2 cellular contexts compared by ENCODE assay signal in genomic region chr16:11240636-11241473, GRCh38.
TF ChIP-seq lines count a peak whose summit lies in the region.

No MANE protein-coding gene starts in this region.

TF ChIP-seq in GM23338, 12 proteins besides CTCF, POLR2A, EP300 and RAD21:
- TF ChIP-seq STAT1 (IDR thresholded peaks at IDR 0.05; ENCODE audit: unreplicated experiment): no peak

TF ChIP-seq in HepG2, 621 proteins besides CTCF, POLR2A, EP300 and RAD21:
- TF ChIP-seq ZNF749 (CRISPR knock-in tag; IDR thresholded peaks at IDR 0.05; ENCODE audit: borderline replicate concordance): no peak
- TF ChIP-seq ZNF501 (CRISPR knock-in tag; IDR thresholded peaks at IDR 0.05): peak; percentile 52; the same call in 1 of the 2 replicates
- TF ChIP-seq PHB2 (IDR thresholded peaks at IDR 0.05; ENCODE audit: partially characterized antibody): no peak
- no peak for TF ChIP-seq NFKB2 (CRISPR knock-in tag; IDR thresholded peaks at IDR 0.05; ENCODE audit: borderline replicate concordance)
- no peak for TF ChIP-seq TMF1 (CRISPR knock-in tag; IDR thresholded peaks at IDR 0.05; ENCODE audit: low read depth)
- peak; percentile 25; the same call in 1 of the 2 replicates for TF ChIP-seq KDM5B (CRISPR knock-in tag; IDR thresholded peaks at IDR 0.05; ENCODE audit: borderline replicate concordance)
- no peak for TF ChIP-seq MAFG (CRISPR knock-in tag; IDR thresholded peaks at IDR 0.05)
- TF ChIP-seq, protein P1, sequence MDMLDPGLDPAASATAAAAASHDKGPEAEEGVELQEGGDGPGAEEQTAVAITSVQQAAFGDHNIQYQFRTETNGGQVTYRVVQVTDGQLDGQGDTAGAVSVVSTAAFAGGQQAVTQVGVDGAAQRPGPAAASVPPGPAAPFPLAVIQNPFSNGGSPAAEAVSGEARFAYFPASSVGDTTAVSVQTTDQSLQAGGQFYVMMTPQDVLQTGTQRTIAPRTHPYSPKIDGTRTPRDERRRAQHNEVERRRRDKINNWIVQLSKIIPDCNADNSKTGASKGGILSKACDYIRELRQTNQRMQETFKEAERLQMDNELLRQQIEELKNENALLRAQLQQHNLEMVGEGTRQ (IDR thresholded peaks at IDR 0.05; ENCODE audit: low read depth, low read length): no peak
- TF ChIP-seq, protein P1 (CRISPR knock-in tag; IDR thresholded peaks at IDR 0.05; ENCODE audit: borderline replicate concordance): no peak
- no peak for TF ChIP-seq RCOR2 (CRISPR knock-in tag; IDR thresholded peaks at IDR 0.05)
- no peak for TF ChIP-seq ZNF230 (CRISPR knock-in tag; IDR thresholded peaks at IDR 0.05)
- TF ChIP-seq, protein P2, sequence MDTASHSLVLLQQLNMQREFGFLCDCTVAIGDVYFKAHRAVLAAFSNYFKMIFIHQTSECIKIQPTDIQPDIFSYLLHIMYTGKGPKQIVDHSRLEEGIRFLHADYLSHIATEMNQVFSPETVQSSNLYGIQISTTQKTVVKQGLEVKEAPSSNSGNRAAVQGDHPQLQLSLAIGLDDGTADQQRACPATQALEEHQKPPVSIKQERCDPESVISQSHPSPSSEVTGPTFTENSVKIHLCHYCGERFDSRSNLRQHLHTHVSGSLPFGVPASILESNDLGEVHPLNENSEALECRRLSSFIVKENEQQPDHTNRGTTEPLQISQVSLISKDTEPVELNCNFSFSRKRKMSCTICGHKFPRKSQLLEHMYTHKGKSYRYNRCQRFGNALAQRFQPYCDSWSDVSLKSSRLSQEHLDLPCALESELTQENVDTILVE (CRISPR knock-in tag; IDR thresholded peaks at IDR 0.05): no peak
- TF ChIP-seq ZNF550 (CRISPR knock-in tag; IDR thresholded peaks at IDR 0.05; ENCODE audit: borderline replicate concordance): no peak
- no peak for TF ChIP-seq ZNF430 (CRISPR knock-in tag; IDR thresholded peaks at IDR 0.05)
- TF ChIP-seq, protein P3, sequence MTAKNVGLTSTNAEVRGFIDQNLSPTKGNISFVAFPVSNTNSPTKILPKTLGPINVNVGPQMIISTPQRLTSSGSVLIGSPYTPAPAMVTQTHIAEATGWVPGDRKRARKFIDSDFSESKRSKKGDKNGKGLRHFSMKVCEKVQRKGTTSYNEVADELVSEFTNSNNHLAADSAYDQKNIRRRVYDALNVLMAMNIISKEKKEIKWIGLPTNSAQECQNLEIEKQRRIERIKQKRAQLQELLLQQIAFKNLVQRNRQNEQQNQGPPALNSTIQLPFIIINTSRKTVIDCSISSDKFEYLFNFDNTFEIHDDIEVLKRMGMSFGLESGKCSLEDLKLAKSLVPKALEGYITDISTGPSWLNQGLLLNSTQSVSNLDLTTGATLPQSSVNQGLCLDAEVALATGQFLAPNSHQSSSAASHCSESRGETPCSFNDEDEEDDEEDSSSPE (CRISPR knock-in tag; IDR thresholded peaks at IDR 0.05): no peak
- peak; percentile 84 for TF ChIP-seq ZNF121 (CRISPR knock-in tag; IDR thresholded peaks at IDR 0.05)
- TF ChIP-seq, protein P4, sequence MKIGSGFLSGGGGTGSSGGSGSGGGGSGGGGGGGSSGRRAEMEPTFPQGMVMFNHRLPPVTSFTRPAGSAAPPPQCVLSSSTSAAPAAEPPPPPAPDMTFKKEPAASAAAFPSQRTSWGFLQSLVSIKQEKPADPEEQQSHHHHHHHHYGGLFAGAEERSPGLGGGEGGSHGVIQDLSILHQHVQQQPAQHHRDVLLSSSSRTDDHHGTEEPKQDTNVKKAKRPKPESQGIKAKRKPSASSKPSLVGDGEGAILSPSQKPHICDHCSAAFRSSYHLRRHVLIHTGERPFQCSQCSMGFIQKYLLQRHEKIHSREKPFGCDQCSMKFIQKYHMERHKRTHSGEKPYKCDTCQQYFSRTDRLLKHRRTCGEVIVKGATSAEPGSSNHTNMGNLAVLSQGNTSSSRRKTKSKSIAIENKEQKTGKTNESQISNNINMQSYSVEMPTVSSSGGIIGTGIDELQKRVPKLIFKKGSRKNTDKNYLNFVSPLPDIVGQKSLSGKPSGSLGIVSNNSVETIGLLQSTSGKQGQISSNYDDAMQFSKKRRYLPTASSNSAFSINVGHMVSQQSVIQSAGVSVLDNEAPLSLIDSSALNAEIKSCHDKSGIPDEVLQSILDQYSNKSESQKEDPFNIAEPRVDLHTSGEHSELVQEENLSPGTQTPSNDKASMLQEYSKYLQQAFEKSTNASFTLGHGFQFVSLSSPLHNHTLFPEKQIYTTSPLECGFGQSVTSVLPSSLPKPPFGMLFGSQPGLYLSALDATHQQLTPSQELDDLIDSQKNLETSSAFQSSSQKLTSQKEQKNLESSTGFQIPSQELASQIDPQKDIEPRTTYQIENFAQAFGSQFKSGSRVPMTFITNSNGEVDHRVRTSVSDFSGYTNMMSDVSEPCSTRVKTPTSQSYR (CRISPR knock-in tag; IDR thresholded peaks at IDR 0.05; ENCODE audit: borderline replicate concordance): no peak
- no peak for TF ChIP-seq SSRP1 (CRISPR knock-in tag; IDR thresholded peaks at IDR 0.05)
- TF ChIP-seq ZBTB7B (CRISPR knock-in tag; IDR thresholded peaks at IDR 0.05): no peak
- 0 out of 2 replicates have a peak, but pooled peaks have one; percentile 45 for TF ChIP-seq ZNF607 (CRISPR knock-in tag; IDR thresholded peaks at IDR 0.05; ENCODE audit: borderline replicate concordance)
- TF ChIP-seq, protein P5, sequence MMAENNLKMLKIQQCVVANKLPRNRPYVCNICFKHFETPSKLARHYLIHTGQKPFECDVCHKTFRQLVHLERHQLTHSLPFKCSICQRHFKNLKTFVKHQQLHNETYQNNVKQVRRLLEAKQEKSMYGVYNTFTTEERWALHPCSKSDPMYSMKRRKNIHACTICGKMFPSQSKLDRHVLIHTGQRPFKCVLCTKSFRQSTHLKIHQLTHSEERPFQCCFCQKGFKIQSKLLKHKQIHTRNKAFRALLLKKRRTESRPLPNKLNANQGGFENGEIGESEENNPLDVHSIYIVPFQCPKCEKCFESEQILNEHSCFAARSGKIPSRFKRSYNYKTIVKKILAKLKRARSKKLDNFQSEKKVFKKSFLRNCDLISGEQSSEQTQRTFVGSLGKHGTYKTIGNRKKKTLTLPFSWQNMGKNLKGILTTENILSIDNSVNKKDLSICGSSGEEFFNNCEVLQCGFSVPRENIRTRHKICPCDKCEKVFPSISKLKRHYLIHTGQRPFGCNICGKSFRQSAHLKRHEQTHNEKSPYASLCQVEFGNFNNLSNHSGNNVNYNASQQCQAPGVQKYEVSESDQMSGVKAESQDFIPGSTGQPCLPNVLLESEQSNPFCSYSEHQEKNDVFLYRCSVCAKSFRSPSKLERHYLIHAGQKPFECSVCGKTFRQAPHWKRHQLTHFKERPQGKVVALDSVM (CRISPR knock-in tag; IDR thresholded peaks at IDR 0.05): peak; percentile 89
- 0 out of 2 replicates have a peak, but pooled peaks have one; percentile 63 for TF ChIP-seq FOXO4 (CRISPR knock-in tag; conservative IDR thresholded peaks at IDR 0.05)
- TF ChIP-seq NONO (IDR thresholded peaks at IDR 0.05): no peak
- no peak for TF ChIP-seq NONO (CRISPR knock-in tag; conservative IDR thresholded peaks at IDR 0.05)
- TF ChIP-seq PRMT3 (CRISPR knock-in tag; IDR thresholded peaks at IDR 0.05; ENCODE audit: borderline replicate concordance, low read depth): no peak
- no peak for TF ChIP-seq ZFY (CRISPR knock-in tag; IDR thresholded peaks at IDR 0.05)
- 0 out of 2 replicates have a peak, but pooled peaks have one; percentile 25 for TF ChIP-seq PHF21A (CRISPR knock-in tag; IDR thresholded peaks at IDR 0.05)
- no peak for TF ChIP-seq ZNF616 (CRISPR knock-in tag; IDR thresholded peaks at IDR 0.05; ENCODE audit: low read depth)
- TF ChIP-seq, protein P6, sequence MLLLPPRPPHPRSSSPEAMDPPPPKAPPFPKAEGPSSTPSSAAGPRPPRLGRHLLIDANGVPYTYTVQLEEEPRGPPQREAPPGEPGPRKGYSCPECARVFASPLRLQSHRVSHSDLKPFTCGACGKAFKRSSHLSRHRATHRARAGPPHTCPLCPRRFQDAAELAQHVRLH (CRISPR knock-in tag; IDR thresholded peaks at IDR 0.05; ENCODE audit: borderline replicate concordance, low read depth): no peak
- no peak for TF ChIP-seq MED1 (CRISPR knock-in tag; IDR thresholded peaks at IDR 0.05)
- 0 out of 2 replicates have a peak, but pooled peaks have one; percentile 31 for TF ChIP-seq HNF1B (CRISPR knock-in tag; IDR thresholded peaks at IDR 0.05)
- 0 out of 2 replicates have a peak, but pooled peaks have one; percentile 49 for TF ChIP-seq ZNF234 (CRISPR knock-in tag; conservative IDR thresholded peaks at IDR 0.05)
- no peak for TF ChIP-seq NFE2 (CRISPR knock-in tag; IDR thresholded peaks at IDR 0.05)
- TF ChIP-seq, protein P7, sequence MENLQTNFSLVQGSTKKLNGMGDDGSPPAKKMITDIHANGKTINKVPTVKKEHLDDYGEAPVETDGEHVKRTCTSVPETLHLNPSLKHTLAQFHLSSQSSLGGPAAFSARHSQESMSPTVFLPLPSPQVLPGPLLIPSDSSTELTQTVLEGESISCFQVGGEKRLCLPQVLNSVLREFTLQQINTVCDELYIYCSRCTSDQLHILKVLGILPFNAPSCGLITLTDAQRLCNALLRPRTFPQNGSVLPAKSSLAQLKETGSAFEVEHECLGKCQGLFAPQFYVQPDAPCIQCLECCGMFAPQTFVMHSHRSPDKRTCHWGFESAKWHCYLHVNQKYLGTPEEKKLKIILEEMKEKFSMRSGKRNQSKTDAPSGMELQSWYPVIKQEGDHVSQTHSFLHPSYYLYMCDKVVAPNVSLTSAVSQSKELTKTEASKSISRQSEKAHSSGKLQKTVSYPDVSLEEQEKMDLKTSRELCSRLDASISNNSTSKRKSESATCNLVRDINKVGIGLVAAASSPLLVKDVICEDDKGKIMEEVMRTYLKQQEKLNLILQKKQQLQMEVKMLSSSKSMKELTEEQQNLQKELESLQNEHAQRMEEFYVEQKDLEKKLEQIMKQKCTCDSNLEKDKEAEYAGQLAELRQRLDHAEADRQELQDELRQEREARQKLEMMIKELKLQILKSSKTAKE (CRISPR knock-in tag; IDR thresholded peaks at IDR 0.05; ENCODE audit: borderline replicate concordance): no peak
- 0 out of 2 replicates have a peak, but pooled peaks have one; percentile 22 for TF ChIP-seq ZMYM4 (CRISPR knock-in tag; IDR thresholded peaks at IDR 0.05)
- peak; percentile 16 for TF ChIP-seq ZNF883 (CRISPR knock-in tag; IDR thresholded peaks at IDR 0.05; ENCODE audit: not compliant biosample characterization)
- no peak for TF ChIP-seq FOXC1 (CRISPR knock-in tag; IDR thresholded peaks at IDR 0.05; ENCODE audit: borderline replicate concordance)
- no peak for TF ChIP-seq MATR3 (CRISPR knock-in tag; IDR thresholded peaks at IDR 0.05)
- TF ChIP-seq JUND (CRISPR knock-in tag; IDR thresholded peaks at IDR 0.05): no peak
- no peak for TF ChIP-seq CAMTA2 (CRISPR knock-in tag; IDR thresholded peaks at IDR 0.05; ENCODE audit: borderline replicate concordance)
- no peak for TF ChIP-seq ZSCAN29 (CRISPR knock-in tag; conservative IDR thresholded peaks at IDR 0.05)
